9 cellular contexts compared by ENCODE assay signal in genomic region chr1:11691928-11692711, GRCh38. TPM values are rescaled to one million over a fixed set of nuclear protein-coding genes. Genes with fewer than 3 reads are reported as not detected.
A peak's percentile ranks its signal among the peaks of the same experiment; 100 is the strongest.
DNase-seq lines count a peak whose midpoint lies in the region; ATAC-seq and TF ChIP-seq lines count a peak whose summit lies in the region.
"Had no signal": no experiment of that assay in that cellular context is flagged by ENCODE, and none has a peak within 500 bp of the region (broad histone marks: within the 10 kb centered on the region; RNA-seq: fewer than 3 reads in every experiment).

No MANE protein-coding gene starts in this region.

- H3K36me3 ChIP-seq in SK-N-SH (replicated peaks in 1 of 2; ENCODE audit: control insufficient read depth in 1 of 2, insufficient read depth in 2 of 2, low read length in 1 of 2) = no peaks in the 10 kb centered on the region
- no peaks in the 10 kb centered on the region for H3K36me3 ChIP-seq in WERI-Rb-1
- H3K36me3 ChIP-seq in smooth muscle cell (ENCODE audit: low read depth) = no peaks in the 10 kb centered on the region
- H3K36me3 ChIP-seq: tibial nerve had no signal

- TF ChIP-seq RAD21 in SK-N-SH (IDR thresholded peaks at IDR 0.05; ENCODE audit: low read length) = no peak

- H3K9me3 Mint-ChIP-seq in glutamatergic neuron (ENCODE audit: unreplicated experiment) = peaks cover 19% of the 10 kb centered on the region

- H3K4me1 Mint-ChIP-seq in glutamatergic neuron (ENCODE audit: low read depth, unreplicated experiment) = peaks cover 27% of the 10 kb centered on the region

- no peak overlapping the region for H3K4me3 ChIP-seq in SK-N-SH (ENCODE audit: low read depth in 2 of 2, low read length in 1 of 2)
- H3K4me3 ChIP-seq in WERI-Rb-1 (ENCODE audit: low read depth, low read length) = peak overlapping the region; percentile 25
- H3K4me3 ChIP-seq in smooth muscle cell = peak overlapping the region; percentile 55

- H2AFZ ChIP-seq in SK-N-SH (ENCODE audit: low read depth) (no peak overlapping the region), smooth muscle cell (ENCODE audit: low read depth) (no peak overlapping the region)

- H3K27ac ChIP-seq in SK-N-SH (ENCODE audit: low read depth in 2 of 2, low read length in 1 of 2) (no peak overlapping the region), WERI-Rb-1 (no peak overlapping the region; the same call in 1 of the 2 replicates), smooth muscle cell (ENCODE audit: low read depth) (no peak overlapping the region), foreskin keratinocyte (no peak overlapping the region)

- no peak overlapping the region for H3K9ac ChIP-seq in SK-N-SH
- H3K9ac ChIP-seq in smooth muscle cell (ENCODE audit: low read depth) = no peak overlapping the region

- H3K4me1 ChIP-seq in SK-N-SH (ENCODE audit: control insufficient read depth in 1 of 2, insufficient read depth in 2 of 2, low read depth in 1 of 2, low read length in 1 of 2) (peaks cover 6 to 15% of the 10 kb centered on the region in 2 experiments; a peak in 3 of 4 replicates), smooth muscle cell (ENCODE audit: low read depth) (no peaks in the 10 kb centered on the region), foreskin keratinocyte (no peaks in the 10 kb centered on the region)

- H3K9me3 ChIP-seq in SK-N-SH (no peaks in the 10 kb centered on the region), WERI-Rb-1 (ENCODE audit: severe bottlenecking) (no peaks in the 10 kb centered on the region), smooth muscle cell (replicated peaks; ENCODE audit: low read depth) (no peaks in the 10 kb centered on the region)
- H3K9me3 ChIP-seq: tibial nerve had no signal

- H3K27ac Mint-ChIP-seq in glutamatergic neuron (ENCODE audit: unreplicated experiment) = peak overlapping the region; percentile 90

- peaks cover 22% of the 10 kb centered on the region for H3K27me3 Mint-ChIP-seq in glutamatergic neuron (ENCODE audit: unreplicated experiment)

- H3K4me2 ChIP-seq in SK-N-SH (peak overlapping the region; percentile 76; the same call in 1 of the 2 replicates), smooth muscle cell (peak overlapping the region; percentile 83)

- H3K79me2 ChIP-seq in SK-N-SH (ENCODE audit: insufficient read depth) (no peaks in the 10 kb centered on the region), smooth muscle cell (ENCODE audit: low read depth) (no peaks in the 10 kb centered on the region)

- CTCF ChIA-PET in SK-N-SH (lab: Yijun Ruan, JAX) = interaction anchor here (1.0 to 3.4 kb wide), 3 partner anchors 8 to 42 kb away, joined by 3 to 11 read pairs (median 3); no protein-coding TSS in a partner anchor

- H3F3A ChIP-seq in SK-N-SH (replicated peaks; ENCODE audit: insufficient read depth) (peaks cover 16% of the 10 kb centered on the region), smooth muscle cell (ENCODE audit: low read depth) (no peaks in the 10 kb centered on the region)

- TF ChIP-seq CTCF in SK-N-SH (IDR thresholded peaks at IDR 0.05) (no peak), WERI-Rb-1 (IDR thresholded peaks at IDR 0.05; ENCODE audit: low read depth, low read length) (no peak), glutamatergic neuron (IDR thresholded peaks at IDR 0.05; ENCODE audit: partially characterized antibody, unreplicated experiment) (no peak), smooth muscle cell (IDR thresholded peaks at IDR 0.05; ENCODE audit: borderline replicate concordance, insufficient read depth, poor library complexity, severe bottlenecking) (no peak), foreskin keratinocyte (conservative IDR thresholded peaks at IDR 0.05) (no peak)

- H4K20me1 ChIP-seq in SK-N-SH (ENCODE audit: insufficient read depth) (0 out of 2 replicates have a peak, but pooled peaks cover 5% of the 10 kb centered on the region), smooth muscle cell (ENCODE audit: low read depth) (no peaks in the 10 kb centered on the region)

- H3K27me3 ChIP-seq in SK-N-SH (ENCODE audit: insufficient read depth) = peaks cover 14% of the 10 kb centered on the region
- no peaks in the 10 kb centered on the region for H3K27me3 ChIP-seq in WERI-Rb-1 (ENCODE audit: insufficient read depth, low read depth, severe bottlenecking)
- peaks cover 59% of the 10 kb centered on the region for H3K27me3 ChIP-seq in smooth muscle cell (ENCODE audit: low read depth)
- peaks cover 83% of the 10 kb centered on the region for H3K27me3 ChIP-seq in foreskin keratinocyte

- WGBS in SK-N-SH (ENCODE audit: low lambda C conversion rate) = 54% methylated on average over 36 of the region's 64 CpGs
- WGBS in smooth muscle cell (ENCODE audit: low lambda C conversion rate) = 11% methylated on average over 50 of the region's 64 CpGs

- H3K9me2 ChIP-seq in SK-N-SH = no peaks in the 10 kb centered on the region

- POLR2A ChIA-PET in SK-N-SH (lab: Yijun Ruan, JAX) = interaction anchor here (1.0 kb wide), 1 partner anchor 37 kb away, joined by 3 read pairs; the partner anchor contains the start of genes FBXO2 and FBXO44

- peak overlapping the region; percentile 93 for H3K4me3 Mint-ChIP-seq in glutamatergic neuron (ENCODE audit: unreplicated experiment)

- DNase-seq in SK-N-SH = no peak
- no peak for DNase-seq in WERI-Rb-1
- DNase-seq in glutamatergic neuron = peak; percentile 48
- no peak for DNase-seq in smooth muscle cell (lab: John Stamatoyannopoulos, UW; ENCODE audit: unreplicated experiment)
- DNase-seq in foreskin keratinocyte = no peak
- no peak for DNase-seq in T1000 (lab: John Stamatoyannopoulos, UW)

- ATAC-seq in SK-N-SH treated with all-trans-retinoic acid at 6 μM for 48 hours (no peak), HG03159 (IDR thresholded peaks at IDR 0.05; ENCODE audit: unreplicated experiment) (no peak), foreskin keratinocyte (no peak)

- no peak for TF ChIP-seq EP300 in SK-N-SH (IDR thresholded peaks at IDR 0.05; ENCODE audit: borderline replicate concordance in 1 of 2, low read depth in 1 of 2, low read length in 1 of 2)

- no peaks in the 10 kb centered on the region for H3K36me3 Mint-ChIP-seq in glutamatergic neuron (ENCODE audit: unreplicated experiment)

TF ChIP-seq in SK-N-SH, 30 proteins besides CTCF, POLR2A, EP300 and RAD21:
- TF ChIP-seq RCOR1 (IDR thresholded peaks at IDR 0.05; ENCODE audit: low read length) (no peak), SMC3 (IDR thresholded peaks at IDR 0.05; ENCODE audit: low read depth, low read length) (no peak)

TF ChIP-seq in SK-N-SH treated with all-trans-retinoic acid at 6 μM for 48 hours, 23 proteins besides CTCF, POLR2A, EP300 and RAD21:
- TF ChIP-seq CREB5 (CRISPR knock-in tag; IDR thresholded peaks at IDR 0.05; ENCODE audit: low read depth) (no peak), ARNTL (CRISPR knock-in tag; IDR thresholded peaks at IDR 0.05; ENCODE audit: borderline replicate concordance, low read depth) (no peak), TOX (CRISPR knock-in tag; IDR thresholded peaks at IDR 0.05; ENCODE audit: borderline replicate concordance) (no peak), PPARA (CRISPR knock-in tag; IDR thresholded peaks at IDR 0.05; ENCODE audit: borderline replicate concordance) (no peak)

RNA-seq across cellular contexts. Expression of gene DRAXIN, which starts 0.6 kb away (rescaled TPM):
- polyA plus RNA-seq in SK-N-SH (2012; rRNA removed) (0.57 and 0.97 TPM in 2 replicates), smooth muscle cell (0.15 and 0.27 TPM in 2 replicates), foreskin keratinocyte (not detected in 2 replicates)
- polyA plus RNA-seq in SK-N-SH (2012; cell fraction: cytosol; rRNA removed) = 0.46 and 0.72 TPM in 2 replicates
- polyA plus RNA-seq in SK-N-SH (2012; cell fraction: nucleus; rRNA removed) = 0.68 and 0.74 TPM in 2 replicates
- total RNA-seq in glutamatergic neuron (ENCODE audit: unreplicated experiment) (111 TPM), smooth muscle cell (0.09 TPM in 1 of 2 replicates, not detected in the other), foreskin keratinocyte (not detected in 2 replicates)

RNA-seq across cellular contexts. Expression of gene MAD2L2, which starts 11.2 kb away (rescaled TPM):
- 70.0 and 94.0 TPM in 2 replicates for polyA plus RNA-seq in SK-N-SH (2012; rRNA removed)
- polyA plus RNA-seq in SK-N-SH (2012; cell fraction: cytosol; rRNA removed) = 46.0 and 59.7 TPM in 2 replicates
- 72.4 and 107 TPM in 2 replicates for polyA plus RNA-seq in SK-N-SH (2012; cell fraction: nucleus; rRNA removed)
- total RNA-seq in glutamatergic neuron (ENCODE audit: unreplicated experiment) = 90.2 TPM
- 34.0 and 46.0 TPM in 2 replicates for total RNA-seq in smooth muscle cell
- 81.2 and 87.4 TPM in 2 replicates for polyA plus RNA-seq in smooth muscle cell
- 51.5 and 55.9 TPM in 2 replicates for total RNA-seq in foreskin keratinocyte
- 73.8 and 74.5 TPM in 2 replicates for polyA plus RNA-seq in foreskin keratinocyte

RNA-seq across cellular contexts. Expression of gene FBXO6, which starts 28.1 kb away (rescaled TPM):
- 7.3 and 8.1 TPM in 2 replicates for polyA plus RNA-seq in SK-N-SH (2012; rRNA removed)
- polyA plus RNA-seq in SK-N-SH (2012; cell fraction: cytosol; rRNA removed) = 4.3 and 6.3 TPM in 2 replicates
- 2.8 and 3.5 TPM in 2 replicates for polyA plus RNA-seq in SK-N-SH (2012; cell fraction: nucleus; rRNA removed)
- total RNA-seq in glutamatergic neuron (ENCODE audit: unreplicated experiment) = 1.3 TPM
- total RNA-seq in smooth muscle cell = 4.3 and 7.4 TPM in 2 replicates
- 12.8 and 13.2 TPM in 2 replicates for polyA plus RNA-seq in smooth muscle cell
- 10.4 and 11.6 TPM in 2 replicates for total RNA-seq in foreskin keratinocyte
- polyA plus RNA-seq in foreskin keratinocyte = 14.6 and 16.5 TPM in 2 replicates

RNA-seq across cellular contexts. Expression of gene FBXO44, which starts 37.4 kb away (rescaled TPM):
- 42.8 and 52.2 TPM in 2 replicates for polyA plus RNA-seq in SK-N-SH (2012; rRNA removed)
- 15.0 and 22.5 TPM in 2 replicates for polyA plus RNA-seq in SK-N-SH (2012; cell fraction: cytosol; rRNA removed)
- 250 and 267 TPM in 2 replicates for polyA plus RNA-seq in SK-N-SH (2012; cell fraction: nucleus; rRNA removed)
- 51.7 TPM for total RNA-seq in glutamatergic neuron (ENCODE audit: unreplicated experiment)
- total RNA-seq in smooth muscle cell = 9.0 and 10.4 TPM in 2 replicates
- polyA plus RNA-seq in smooth muscle cell = 16.2 and 20.8 TPM in 2 replicates
- 23.3 and 23.8 TPM in 2 replicates for total RNA-seq in foreskin keratinocyte
- 29.4 and 31.2 TPM in 2 replicates for polyA plus RNA-seq in foreskin keratinocyte

RNA-seq across cellular contexts. Expression of gene FBXO2, which starts 37.9 kb away (rescaled TPM):
- 17.0 and 21.7 TPM in 2 replicates for polyA plus RNA-seq in SK-N-SH (2012; rRNA removed)
- polyA plus RNA-seq in SK-N-SH (2012; cell fraction: cytosol; rRNA removed) = 15.5 and 15.7 TPM in 2 replicates
- polyA plus RNA-seq in SK-N-SH (2012; cell fraction: nucleus; rRNA removed) = 21.5 and 21.9 TPM in 2 replicates
- 22.2 TPM for total RNA-seq in glutamatergic neuron (ENCODE audit: unreplicated experiment)
- 4.6 and 15.6 TPM in 2 replicates for total RNA-seq in smooth muscle cell
- polyA plus RNA-seq in smooth muscle cell = 15.5 and 34.8 TPM in 2 replicates
- total RNA-seq in foreskin keratinocyte = 30.9 and 35.0 TPM in 2 replicates
- 42.6 and 57.7 TPM in 2 replicates for polyA plus RNA-seq in foreskin keratinocyte

Comparison
In these comparisons a context has a peak if more than half of its experiments do, and no peak if none do; other contexts are left out.
1. H3K4me3 ChIP-seq: peak in WERI-Rb-1 (single experiment) and smooth muscle cell (single experiment); none in SK-N-SH (0 of 2).
2. RNA of gene DRAXIN, which starts 0.6 kb away (total RNA-seq): 111 TPM in glutamatergic neuron (single experiment); 0.09 TPM in smooth muscle cell and not detected in foreskin keratinocyte; every median in the first group is over 100 times any median in the second.